ENCODE assay signal across 33 cellular contexts in the genomic region with DNA sequence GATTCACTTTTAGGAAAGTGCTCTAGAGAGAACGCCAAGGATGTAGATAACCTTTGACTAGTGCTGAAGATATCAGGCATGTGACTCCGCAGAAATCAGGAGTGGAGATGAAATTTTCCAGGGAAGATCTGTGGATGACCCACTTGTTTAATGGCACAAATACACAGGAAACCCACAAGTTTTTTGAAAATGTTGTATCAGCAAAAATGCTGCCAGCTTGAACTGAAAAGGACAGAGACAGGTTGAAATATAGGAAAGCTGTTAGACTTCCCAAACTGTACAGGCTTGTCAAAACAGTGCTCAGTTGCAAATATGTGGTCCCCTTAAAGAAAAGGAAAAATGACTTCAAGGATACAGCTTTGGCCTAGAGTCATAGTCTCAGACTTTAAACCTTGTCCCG.
"Had no signal": no experiment of that assay in that cellular context is flagged by ENCODE, and none has a peak within 500 bp of the region (broad histone marks: within the 10 kb centered on the region; RNA-seq: fewer than 3 reads in every experiment).

No MANE protein-coding gene starts in this region.

- H3K9me3 ChIP-seq: body of pancreas, breast epithelium had no signal

- DNase-seq: activated B cell treated with CpG ODN at 0.5 μM for 24 hours; activated CD4-positive, alpha-beta memory T cell treated with anti-CD3 and anti-CD28 coated beads for 36 hours; activated CD4-positive, alpha-beta T cell treated with anti-CD3 and anti-CD28 coated beads for 4 hours; activated CD4-positive, alpha-beta T cell treated with anti-CD3 and anti-CD28 coated beads, Interleukin-2, amount 10 ng/mL, durations not matched to agents 24 days and 14 days; activated CD4-positive, alpha-beta T cell treated with anti-CD3 and anti-CD28 coated beads, Interleukin-2, amount 50 U/mL, for 1 hour; activated CD4-positive, alpha-beta T cell treated with anti-CD3 and anti-CD28 coated beads, Interleukin-2, amount 50 U/mL, for 4 hours; activated CD4-positive, CD25-positive, alpha-beta regulatory T cell treated with anti-CD3 and anti-CD28 coated beads, Interleukin-2, amount 50 U/mL, for 72 hours; activated CD8-positive, alpha-beta memory T cell treated with anti-CD3 and anti-CD28 coated beads, Interleukin-2, amount 50 U/mL, for 4 hours; activated CD8-positive, alpha-beta T cell treated with anti-CD3 and anti-CD28 coated beads for 36 hours; activated effector memory CD4-positive, alpha-beta T cell treated with anti-CD3 and anti-CD28 coated beads, Interleukin-2, amount 50 U/mL, for 16 hours; activated gamma-delta T cell treated with Interleukin-2 at 50 U/mL for 16 hours; activated naive CD4-positive, alpha-beta T cell; activated naive CD4-positive, alpha-beta T cell treated with anti-CD3 and anti-CD28 coated beads for 36 hours; activated naive CD4-positive, alpha-beta T cell treated with anti-CD3 and anti-CD28 coated beads, Interleukin-2, amount 50 U/mL, for 16 hours; activated naive CD8-positive, alpha-beta T cell treated with anti-CD3 and anti-CD28 coated beads for 36 hours; activated T-cell treated with anti-CD3 and anti-CD28 coated beads for 4 hours; activated T-cell treated with anti-CD3 and anti-CD28 coated beads, Interleukin-2, amount 50 U/mL, for 1 hour; activated T-cell treated with anti-CD3 and anti-CD28 coated beads, Interleukin-2, amount 50 U/mL, for 4 hours; activated T-cell treated with anti-CD3 and anti-CD28 coated beads, Interleukin-2, amount 50 U/mL, for 72 hours; adrenal gland; amniotic stem cell; aorta; body of pancreas; brain microvascular endothelial cell; central memory CD4-positive, alpha-beta T cell; T-helper 2 cell; T-helper 9 cell had no signal

- H3K36me3 ChIP-seq: adrenal gland, brain microvascular endothelial cell, breast epithelium had no signal

- H3K4me1 ChIP-seq: adrenal gland, breast epithelium had no signal

- ATAC-seq: activated CD8-positive, alpha-beta T cell treated with anti-CD3 and anti-CD28 coated beads for 36 hours; activated naive CD4-positive, alpha-beta T cell treated with anti-CD3 and anti-CD28 coated beads, Interleukin-2, amount 50 U/mL, for 72 hours; activated T-cell treated with anti-CD3 and anti-CD28 coated beads, Interleukin-2, amount 50 U/mL, for 4 hours; activated T-cell treated with anti-CD3 and anti-CD28 coated beads, Interleukin-2, amount 50 U/mL, for 72 hours; activated T-helper 17 cell treated with anti-CD3 and anti-CD28 coated beads, Interleukin-2, amount 50 U/mL, for 72 hours; body of pancreas had no signal

- H3K27me3 ChIP-seq: adrenal gland, body of pancreas, brain microvascular endothelial cell, breast epithelium had no signal

- H3K4me3 ChIP-seq: adrenal gland, body of pancreas, breast epithelium had no signal

- FAIRE-seq: astrocyte, TTC549 had no signal

- H3K27ac ChIP-seq: adrenal gland, body of pancreas, brain microvascular endothelial cell, breast epithelium, VCaP had no signal
